26 cellular contexts compared by ENCODE assay signal in genomic region chr17:33749171-33749570, GRCh38.
"Had no signal": no experiment of that assay in that cellular context is flagged by ENCODE, and none has a peak within 500 bp of the region (broad histone marks: within the 10 kb centered on the region; RNA-seq: fewer than 3 reads in every experiment).

No MANE protein-coding gene starts in this region.

- ATAC-seq: natural killer cell; right lobe of liver; stimulated activated naive B cell treated with anti-CD40 and anti-IgM and Interleukin-4, amounts not matched to agents 10 μg/mL and 1 μg/mL and 100 μg/mL, for 72 hours; stimulated activated naive CD8-positive, alpha-beta T cell treated with anti-CD3 and anti-CD28 coated beads, Interleukin-15, Interleukin-2, amounts not matched to agents 100 U/mL and 50 U/mL, for 24 hours; upper lobe of right lung had no signal

- H3K27ac ChIP-seq: left ventricle myocardium inferior, neural progenitor cell, ovary, right atrium auricular region, right lobe of liver, stomach, testis, thyroid gland, transverse colon, upper lobe of right lung had no signal

- H3K36me3 Mint-ChIP-seq: immature natural killer cell; mesothelial cell of epicardium; naive B cell; natural killer cell; neural progenitor cell; stimulated activated naive B cell treated with anti-CD40 and anti-IgM and Interleukin-4, amounts not matched to agents 10 μg/mL and 1 μg/mL and 100 μg/mL, for 72 hours had no signal

- H3K27ac Mint-ChIP-seq: immature natural killer cell; mesothelial cell of epicardium; naive B cell; natural killer cell; nephron progenitor cell; progenitor cell of endocrine pancreas; stimulated activated naive B cell treated with anti-CD40 and anti-IgM and Interleukin-4, amounts not matched to agents 10 μg/mL and 1 μg/mL and 100 μg/mL, for 72 hours had no signal

- H3K9ac ChIP-seq: neural progenitor cell had no signal

- DNase-seq: hypothalamus; immature natural killer cell; left ventricle myocardium inferior; mesendoderm; naive B cell; natural killer cell; nephron progenitor cell; ovary; right lobe of liver; stimulated activated CD4-positive, alpha-beta T cell treated with anti-CD3 and anti-CD28 coated beads, Interleukin-1b, Interleukin-23, amount 100 ng/mL, for 48 hours; stimulated activated CD4-positive, alpha-beta T cell treated with anti-CD3 and anti-CD28 coated beads, Interleukin-2, amount 100 ng/mL, for 48 hours; stimulated activated CD4-positive, alpha-beta T cell treated with anti-CD3 and anti-CD28 coated beads, Interleukin-4, amount 100 ng/mL, for 4 hours; stimulated activated CD8-positive, alpha-beta memory T cell treated with anti-CD3 and anti-CD28 coated beads, Interleukin-4, amount 100 ng/mL, for 48 hours; stimulated activated naive B cell treated with anti-CD40 and anti-IgM and Interleukin-4, amounts not matched to agents 10 μg/mL and 1 μg/mL and 100 μg/mL, for 72 hours; stimulated activated naive CD8-positive, alpha-beta T cell treated with anti-CD3 and anti-CD28 coated beads, Interleukin-15, Interleukin-2, amounts not matched to agents 100 U/mL and 50 U/mL, for 24 hours; stomach; testis; thyroid gland; transverse colon; upper lobe of right lung had no signal

- H3K9me3 ChIP-seq: left ventricle myocardium inferior, ovary, right atrium auricular region, right lobe of liver, stomach, testis, thyroid gland, transverse colon, upper lobe of right lung had no signal

- H3K4me1 Mint-ChIP-seq: naive B cell, nephron progenitor cell had no signal

- H3K4me3 Mint-ChIP-seq: immature natural killer cell; mesothelial cell of epicardium; naive B cell; natural killer cell; nephron progenitor cell; neural progenitor cell; stimulated activated naive B cell treated with anti-CD40 and anti-IgM and Interleukin-4, amounts not matched to agents 10 μg/mL and 1 μg/mL and 100 μg/mL, for 72 hours had no signal

- H3K36me3 ChIP-seq: left ventricle myocardium inferior, neural progenitor cell, ovary, right atrium auricular region, right lobe of liver, stomach, thyroid gland, transverse colon, upper lobe of right lung had no signal

- H3K9me3 Mint-ChIP-seq: mesothelial cell of epicardium, natural killer cell, nephron progenitor cell, neural progenitor cell had no signal

- H3K4me1 ChIP-seq: left ventricle myocardium inferior, right atrium auricular region, testis, thyroid gland had no signal

- H3K4me2 ChIP-seq: neural progenitor cell, smooth muscle cell had no signal

- H3K27me3 ChIP-seq: neural progenitor cell, ovary, right atrium auricular region, right lobe of liver, testis had no signal

- H3K4me3 ChIP-seq: left ventricle myocardium inferior, lung, neural progenitor cell, ovary, right atrium auricular region, right lobe of liver, smooth muscle cell, stomach, testis, thyroid gland, transverse colon, upper lobe of right lung had no signal
